16 cellular contexts compared by ENCODE assay signal in genomic region chr1:17582124-17582768, GRCh38. TPM values are rescaled to one million over a fixed set of nuclear protein-coding genes. Genes with fewer than 3 reads are reported as not detected.
DNase-seq lines count a peak whose midpoint lies in the region; ATAC-seq and TF ChIP-seq lines count a peak whose summit lies in the region.
"Had no signal": no experiment of that assay in that cellular context is flagged by ENCODE, and none has a peak within 500 bp of the region (broad histone marks: within the 10 kb centered on the region; RNA-seq: fewer than 3 reads in every experiment).

No MANE protein-coding gene starts in this region.

- intact Hi-C loops in mucosa of descending colon (cut with DNase I, micrococcal nuclease) = no loop called here

- H3K27me3 Mint-ChIP-seq in stimulated activated naive CD8-positive, alpha-beta T cell treated with anti-CD3 and anti-CD28 coated beads, Interleukin-15, amount 100 ng/mL, for 72 hours = no peaks in the 10 kb centered on the region
- no peaks in the 10 kb centered on the region for H3K27me3 Mint-ChIP-seq in endodermal cell (ENCODE audit: insufficient read depth)

- no peaks in the 10 kb centered on the region for H3K9me3 Mint-ChIP-seq in stimulated activated naive CD8-positive, alpha-beta T cell treated with anti-CD3 and anti-CD28 coated beads, Interleukin-15, amount 100 ng/mL, for 72 hours
- H3K9me3 Mint-ChIP-seq in endodermal cell = no peaks in the 10 kb centered on the region
- H3K9me3 Mint-ChIP-seq: IgD-negative memory B cell, memory B cell had no signal

- ATAC-seq in stimulated activated naive CD8-positive, alpha-beta T cell treated with anti-CD3 and anti-CD28 coated beads, Interleukin-15, amount 100 ng/mL, for 72 hours = no peak
- no peak for ATAC-seq in stimulated activated naive CD8-positive, alpha-beta T cell treated with anti-CD3 and anti-CD28 coated beads, Interleukin-15, Interleukin-2, amounts not matched to agents 100 U/mL and 50 U/mL, for 24 hours
- ATAC-seq in mucosa of descending colon (peak; percentile 4), HG03108 (IDR thresholded peaks at IDR 0.05; ENCODE audit: unreplicated experiment) (no peak)

- TF ChIP-seq CTCF in endodermal cell (conservative IDR thresholded peaks at IDR 0.05) (no peak), mucosa of descending colon (IDR thresholded peaks at IDR 0.05) (no peak)

- no peaks in the 10 kb centered on the region for H3K36me3 Mint-ChIP-seq in endodermal cell (ENCODE audit: low read depth)
- H3K36me3 Mint-ChIP-seq: memory B cell had no signal

- no peak overlapping the region for H3K9ac ChIP-seq in endodermal cell (ENCODE audit: extremely low read depth, low read length, poor library complexity, severe bottlenecking)
- H3K9ac ChIP-seq: parathyroid adenoma had no signal

- H3K4me3 ChIP-seq in endodermal cell (ENCODE audit: low read length) (no peak overlapping the region), mucosa of descending colon (no peak overlapping the region)

- no peaks in the 10 kb centered on the region for H3K9me3 ChIP-seq in endodermal cell (ENCODE audit: control insufficient read depth, low read length)
- no peaks in the 10 kb centered on the region for H3K9me3 ChIP-seq in mucosa of descending colon

- H3K4me1 ChIP-seq in endodermal cell (ENCODE audit: control insufficient read depth, insufficient read depth, low read length) (peaks cover 24% of the 10 kb centered on the region), mucosa of descending colon (ENCODE audit: low read depth) (peaks cover 40% of the 10 kb centered on the region)

- peak overlapping the region; percentile 31 to 66 for H3K27ac Mint-ChIP-seq in stimulated activated naive CD8-positive, alpha-beta T cell treated with anti-CD3 and anti-CD28 coated beads, Interleukin-15, amount 100 ng/mL, for 72 hours
- H3K27ac Mint-ChIP-seq in endodermal cell = peak overlapping the region; percentile 20
- H3K27ac Mint-ChIP-seq: memory B cell had no signal

- H3K27me3 ChIP-seq in endodermal cell (ENCODE audit: control insufficient read depth, insufficient read depth, low read length, poor library complexity, severe bottlenecking) = no peaks in the 10 kb centered on the region

- 66 to 72% methylated on average over 5 to 11 of the region's 11 CpGs for WGBS in endodermal cell (ENCODE audit: insufficient coverage in 1 of 2, insufficient read length in 1 of 2), 2 experiments

- no peak overlapping the region for H3K4me3 Mint-ChIP-seq in stimulated activated naive CD8-positive, alpha-beta T cell treated with anti-CD3 and anti-CD28 coated beads, Interleukin-15, amount 100 ng/mL, for 72 hours
- no peak overlapping the region for H3K4me3 Mint-ChIP-seq in endodermal cell
- H3K4me3 Mint-ChIP-seq: IgD-negative memory B cell, memory B cell had no signal

- no peaks in the 10 kb centered on the region for H3K36me3 ChIP-seq in endodermal cell (ENCODE audit: control insufficient read depth, insufficient read depth, low read length)
- no peaks in the 10 kb centered on the region for H3K36me3 ChIP-seq in mucosa of descending colon (ENCODE audit: low read depth)

- DNase-seq in stimulated activated naive CD8-positive, alpha-beta T cell treated with anti-CD3 and anti-CD28 coated beads, Interleukin-15, amount 100 ng/mL, for 72 hours = no peak
- DNase-seq in stimulated activated naive CD8-positive, alpha-beta T cell treated with anti-CD3 and anti-CD28 coated beads, Interleukin-15, Interleukin-2, amounts not matched to agents 100 U/mL and 50 U/mL, for 24 hours = no peak
- DNase-seq in endodermal cell (no peak), mucosa of descending colon (peak in 1 of 3 donors; percentile 49), cerebellar nuclear complex (lab: John Stamatoyannopoulos, UW) (no peak), NCI-H1436 (lab: John Stamatoyannopoulos, UW) (no peak)
- no peak for DNase-seq in activated effector memory CD4-positive, alpha-beta T cell treated with Interleukin-2 at 50 U/mL for 16 hours
- DNase-seq: activated gamma-delta T cell, erythroblast, hippocampal formation, NCI-H1105, NCI-H524 treated with DMSO at 0.1 percent for 48 hours had no signal

- no peak overlapping the region for H3K27ac ChIP-seq in endodermal cell (ENCODE audit: low read depth, low read length)
- H3K27ac ChIP-seq: parathyroid adenoma had no signal

- H3K4me1 Mint-ChIP-seq in stimulated activated naive CD8-positive, alpha-beta T cell treated with anti-CD3 and anti-CD28 coated beads, Interleukin-15, amount 100 ng/mL, for 72 hours = no peaks in the 10 kb centered on the region
- peaks cover 39% of the 10 kb centered on the region for H3K4me1 Mint-ChIP-seq in endodermal cell

RNA-seq across cellular contexts. Expression of gene ARHGEF10L, which starts 42.7 kb away (rescaled TPM):
- total RNA-seq in endodermal cell = 10 to 100 TPM in 1 of 2 donors, 1 to 10 TPM in 1; 5.2 to 10.5 TPM
- 27.7 TPM for polyA plus RNA-seq in endodermal cell (2013, experiment 1 of 2)
- polyA plus RNA-seq in endodermal cell (2013, experiment 2 of 2) = 26.5 TPM
- total RNA-seq in mucosa of descending colon = 100 to 1,000 TPM in 2 of 3 donors, 10 to 100 TPM in 1; 87.6 to 146 (median 144) TPM
- polyA plus RNA-seq: IgD-negative memory B cell had no signal

Comparison
In these comparisons a context has a peak if more than half of its experiments do, and no peak if none do; other contexts are left out.
1. RNA of gene ARHGEF10L, which starts 42.7 kb away (total RNA-seq): 87.6 to 146 TPM in mucosa of descending colon; 5.2 to 10.5 TPM in endodermal cell; every median in the first group is over 4 times any median in the second.